ENCODE assay signal across 29 cellular contexts in the genomic region with DNA sequence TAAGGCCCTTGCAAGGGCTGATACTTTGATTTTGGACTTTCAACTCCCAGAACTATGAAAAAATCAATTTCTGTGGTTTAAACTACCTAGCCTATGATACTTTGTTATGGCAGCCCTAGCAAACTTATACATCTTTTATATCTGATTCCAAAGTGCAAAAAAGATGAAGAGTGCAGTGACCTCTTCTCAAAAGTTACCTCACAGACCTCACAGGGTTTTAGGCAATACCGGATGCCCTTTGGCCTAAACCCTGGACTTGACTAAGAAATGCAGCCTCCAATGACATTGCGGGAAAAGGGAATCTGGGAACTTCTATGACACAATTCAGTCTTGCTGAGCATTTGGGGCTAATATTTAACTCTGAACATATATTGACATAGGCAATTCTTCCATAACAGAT.
"Had no signal": no experiment of that assay in that cellular context is flagged by ENCODE, and none has a peak within 500 bp of the region (broad histone marks: within the 10 kb centered on the region; RNA-seq: fewer than 3 reads in every experiment).

No MANE protein-coding gene starts in this region.

- DNase-seq: cortex of kidney; effector memory CD8-positive, alpha-beta T cell; erythroblast; esophagus squamous epithelium; foreskin melanocyte; glutamatergic neuron; heart right ventricle; hypothalamus; immature natural killer cell; islet precursor cell; kidney glomerular epithelial cell; left colon; left ventricle myocardium superior; natural killer cell; occipital lobe; ovary; posterior cingulate gyrus; psoas muscle; spleen; stimulated activated CD4-positive, alpha-beta T cell treated with anti-CD3 and anti-CD28 coated beads, Interleukin-4, amount 100 ng/mL, for 4 hours; transverse colon; upper lobe of right lung; uterus had no signal

- ATAC-seq: effector memory CD8-positive, alpha-beta T cell; heart right ventricle; left colon; left ventricle myocardium superior; natural killer cell; psoas muscle; right cardiac atrium; stimulated activated memory B cell treated with anti-CD40 and anti-IgM and Interleukin-4, amounts not matched to agents 10 μg/mL and 1 μg/mL and 100 μg/mL, for 72 hours; upper lobe of right lung had no signal

- H3K27me3 ChIP-seq: esophagus squamous epithelium, heart right ventricle, ovary, spleen, suprapubic skin, transverse colon, upper lobe of right lung, uterus had no signal

- H3K4me1 ChIP-seq: esophagus squamous epithelium, heart right ventricle, spleen, transverse colon, upper lobe of right lung, uterus had no signal

- H3K36me3 ChIP-seq: esophagus squamous epithelium, ovary, spleen, suprapubic skin, transverse colon, upper lobe of right lung, uterus had no signal

- FAIRE-seq: endometrium had no signal

- H3K9me3 ChIP-seq: esophagus squamous epithelium, heart right ventricle, ovary, psoas muscle, spleen, suprapubic skin, transverse colon, upper lobe of right lung, uterus had no signal

- H3K27ac ChIP-seq: esophagus squamous epithelium, heart right ventricle, ovary, psoas muscle, skin epidermis, spleen, suprapubic skin, transverse colon, upper lobe of right lung, uterus had no signal

- H3K4me3 ChIP-seq: esophagus squamous epithelium, heart right ventricle, lung, ovary, psoas muscle, skin epidermis, spleen, suprapubic skin, transverse colon, upper lobe of right lung, uterus had no signal
